Comparison of ENCODE assay signal across 26 cellular contexts in genomic region chr22:19549428-19549827, GRCh38. TPM values are rescaled to one million over a fixed set of nuclear protein-coding genes. Genes with fewer than 3 reads are reported as not detected.
"Had no signal": no experiment of that assay in that cellular context is flagged by ENCODE, and none has a peak within 500 bp of the region (broad histone marks: within the 10 kb centered on the region; RNA-seq: fewer than 3 reads in every experiment).

No MANE protein-coding gene starts in this region.

- H3K4me1 ChIP-seq: pancreas, psoas muscle, sigmoid colon, thyroid gland, tibial nerve, uterus had no signal

- FAIRE-seq: pancreas, small intestine had no signal

- H3K4me3 ChIP-seq: pancreas, psoas muscle, right lobe of liver, sigmoid colon, stomach, thoracic aorta, thyroid gland, tibial nerve, upper lobe of left lung, uterus had no signal

- H3K9me3 ChIP-seq: neutrophil, pancreas, psoas muscle, right lobe of liver, sigmoid colon, thoracic aorta, thyroid gland, uterus had no signal

- ATAC-seq: naive thymus-derived CD8-positive, alpha-beta T cell; pancreas; psoas muscle; right cardiac atrium; right lobe of liver; stimulated activated naive B cell treated with anti-CD40 and anti-IgM and Interleukin-4, amounts not matched to agents 10 μg/mL and 1 μg/mL and 100 μg/mL, for 72 hours had no signal

- H3K27me3 ChIP-seq: neutrophil, right lobe of liver, thyroid gland, tibial nerve, upper lobe of left lung, uterus had no signal

- H3K27ac ChIP-seq: neutrophil, pancreas, psoas muscle, right lobe of liver, sigmoid colon, stomach, thoracic aorta, thyroid gland, tibial nerve, upper lobe of left lung, uterus had no signal

- DNase-seq: naive thymus-derived CD8-positive, alpha-beta T cell; nephron progenitor cell; nucleus accumbens; psoas muscle; right cardiac atrium; right lobe of liver; small intestine; stimulated activated CD4-positive, alpha-beta T cell treated with anti-CD3 and anti-CD28 coated beads, Interleukin-15, amount 100 ng/mL, for 24 hours; stimulated activated CD4-positive, alpha-beta T cell treated with anti-CD3 and anti-CD28 coated beads, Interleukin-2, amount 100 ng/mL, for 24 hours; stimulated activated CD4-positive, alpha-beta T cell treated with anti-CD3 and anti-CD28 coated beads, Interleukin-2, amount 100 ng/mL, for 48 hours; stimulated activated CD4-positive, alpha-beta T cell treated with anti-CD3 and anti-CD28 coated beads, Interleukin-4, amount 100 ng/mL, for 24 hours; stimulated activated naive B cell treated with anti-CD40 and anti-IgM and Interleukin-4, amounts not matched to agents 10 μg/mL and 1 μg/mL and 100 μg/mL, for 72 hours; stimulated activated naive CD4-positive, alpha-beta T cell treated with Interleukin-2 at 50 U/mL for 16 hours; stomach; thyroid gland; trophoblast cell; upper lobe of left lung; uterus had no signal

- H3K36me3 ChIP-seq: neutrophil, pancreas, right lobe of liver, sigmoid colon, stomach, thoracic aorta, thyroid gland, tibial nerve, upper lobe of left lung, uterus had no signal

RNA-seq across cellular contexts. Expression of gene CLDN5, which starts 25.2 kb away (rescaled TPM):
- total RNA-seq: naive thymus-derived CD8-positive, alpha-beta T cell; natural killer cell treated with Interleukin-12 subunit alpha and Interleukin-12 subunit beta and Interleukin-15 and Interleukin-18, amount 100 ng/mL, for 72 hours; osteocyte; progenitor cell of endocrine pancreas had no signal
